25 cellular contexts compared by ENCODE assay signal in the genomic region with DNA sequence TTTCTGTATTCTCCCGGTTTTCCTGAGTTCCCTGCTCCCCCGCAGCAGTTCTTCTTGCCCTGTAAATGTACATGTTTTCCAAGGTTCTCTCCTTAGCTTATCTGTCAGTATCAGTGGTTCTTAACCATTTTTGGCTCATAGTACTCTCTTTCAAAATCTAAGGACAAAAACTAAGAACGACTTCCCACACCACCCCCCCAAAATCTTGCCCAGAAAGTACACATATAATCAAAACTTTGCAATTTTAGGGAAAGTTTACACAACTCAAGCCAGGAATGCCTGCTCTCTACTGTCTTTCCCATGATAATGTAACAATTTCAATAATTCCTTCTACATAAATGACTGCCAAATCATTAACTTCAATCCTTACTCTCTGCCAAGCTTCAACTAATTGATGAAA.
"Had no signal": no experiment of that assay in that cellular context is flagged by ENCODE, and none has a peak within 500 bp of the region (broad histone marks: within the 10 kb centered on the region; RNA-seq: fewer than 3 reads in every experiment).

No MANE protein-coding gene starts in this region.

- H3K27ac Mint-ChIP-seq: activated CD4-positive, alpha-beta T cell treated with anti-CD3 and anti-CD28 coated beads, Interleukin-2, amount 10 ng/mL, durations not matched to agents 7 days and 5 days had no signal

- H3K27me3 ChIP-seq: adrenal gland, ascending aorta, heart right ventricle, ovary, right atrium auricular region, tibial artery had no signal

- DNase-seq: activated CD4-positive, alpha-beta T cell treated with anti-CD3 and anti-CD28 coated beads, Interleukin-2, amount 10 ng/mL, durations not matched to agents 7 days and 5 days; activated naive CD4-positive, alpha-beta T cell; activated T-cell treated with anti-CD3 and anti-CD28 coated beads, Interleukin-2, amount 50 U/mL, for 1 hour; adrenal gland; central memory CD4-positive, alpha-beta T cell; effector memory CD4-positive, alpha-beta T cell; foreskin fibroblast; heart right ventricle; kidney; lower lobe of right lung; naive B cell; ovary; stimulated activated CD4-positive, alpha-beta T cell treated with anti-CD3 and anti-CD28 coated beads, Interleukin-4, amount 100 ng/mL, for 24 hours; substantia nigra; T-helper 17 cell; tibial artery had no signal

- H3K27ac ChIP-seq: ascending aorta, lower lobe of right lung, ovary, prostate gland, right atrium auricular region, tibial artery, VCaP had no signal

- H3K4me3 Mint-ChIP-seq: activated CD4-positive, alpha-beta T cell treated with anti-CD3 and anti-CD28 coated beads, Interleukin-2, amount 10 ng/mL, durations not matched to agents 7 days and 5 days; stimulated activated naive CD8-positive, alpha-beta T cell treated with anti-CD3 and anti-CD28 coated beads, Interleukin-15, Interleukin-2, amounts not matched to agents 100 ng/mL and 50 ng/mL, for 24 hours had no signal

- ATAC-seq: activated CD4-positive, CD25-positive, alpha-beta regulatory T cell treated with anti-CD3 and anti-CD28 coated beads, Interleukin-2, amount 50 U/mL, for 24 hours; esophagus mucosa; lower lobe of right lung; T-helper 17 cell had no signal

- H3K4me3 ChIP-seq: adrenal gland, ascending aorta, heart right ventricle, lower lobe of right lung, ovary, prostate gland, right atrium auricular region, tibial artery had no signal

- H3K36me3 Mint-ChIP-seq: naive B cell had no signal

- H3K9me3 Mint-ChIP-seq: activated CD4-positive, alpha-beta T cell treated with anti-CD3 and anti-CD28 coated beads, Interleukin-2, amount 10 ng/mL, durations not matched to agents 7 days and 5 days; activated T-helper 2 cell treated with anti-CD3 and anti-CD28 coated beads, Interferon-gamma antibody, Interleukin-2, Interleukin-4, amounts not matched to agents 10 μg/mL and 5 μg/mL and 100 μg/mL, durations not matched to agents 14 hours and 24 hours and 36 hours; stimulated activated naive CD8-positive, alpha-beta T cell treated with anti-CD3 and anti-CD28 coated beads, Interleukin-15, Interleukin-2, amounts not matched to agents 100 ng/mL and 50 ng/mL, for 24 hours had no signal

- H3K27me3 Mint-ChIP-seq: activated CD4-positive, alpha-beta T cell treated with anti-CD3 and anti-CD28 coated beads, Interleukin-2, amount 10 ng/mL, durations not matched to agents 7 days and 5 days; activated naive CD8-positive, alpha-beta T cell; stimulated activated naive CD8-positive, alpha-beta T cell treated with anti-CD3 and anti-CD28 coated beads, Interleukin-15, Interleukin-2, amounts not matched to agents 100 ng/mL and 50 ng/mL, for 24 hours; T-helper 17 cell had no signal

- H3K9me3 ChIP-seq: adrenal gland, ascending aorta, heart right ventricle, lower lobe of right lung, ovary, prostate gland, right atrium auricular region, tibial artery had no signal

- H3K36me3 ChIP-seq: ovary, prostate gland had no signal
